ENCODE assay signal across 18 cellular contexts in genomic region chr13:28267495-28267894, GRCh38.
"Had no signal": no experiment of that assay in that cellular context is flagged by ENCODE, and none has a peak within 500 bp of the region (broad histone marks: within the 10 kb centered on the region; RNA-seq: fewer than 3 reads in every experiment).

No MANE protein-coding gene starts in this region.

- H3K9me3 Mint-ChIP-seq: nephron progenitor cell had no signal

- H3K4me1 Mint-ChIP-seq: nephron progenitor cell had no signal

- H3K4me1 ChIP-seq: ascending aorta, breast epithelium, lower lobe of right lung, stomach, testis, upper lobe of right lung had no signal

- H3K27ac ChIP-seq: ascending aorta, breast epithelium, lower lobe of right lung, stomach, testis, upper lobe of right lung had no signal

- H3K9me3 ChIP-seq: ascending aorta, breast epithelium, lower lobe of right lung, stomach, testis, upper lobe of right lung had no signal

- ATAC-seq: lower lobe of right lung, upper lobe of right lung had no signal

- H3K4me3 Mint-ChIP-seq: activated naive CD4-positive, alpha-beta T cell treated with anti-CD3 and anti-CD28 coated beads for 36 hours; nephron progenitor cell had no signal

- H3K27me3 ChIP-seq: ascending aorta, breast epithelium, stomach, testis, upper lobe of right lung had no signal

- DNase-seq: activated CD4-positive, alpha-beta T cell treated with anti-CD3 and anti-CD28 coated beads, Interleukin-2, amount 50 U/mL, for 1 hour; activated CD4-positive, CD25-positive, alpha-beta regulatory T cell treated with anti-CD3 and anti-CD28 coated beads, Interleukin-2, amount 50 U/mL, for 72 hours; activated naive CD4-positive, alpha-beta T cell treated with anti-CD3 and anti-CD28 coated beads for 36 hours; effector CD4-positive, alpha-beta T cell; lower lobe of right lung; nephron progenitor cell; occipital lobe; posterior cingulate gyrus; retina; stimulated activated CD4-positive, alpha-beta T cell treated with anti-CD3 and anti-CD28 coated beads, Interleukin-12 subunit alpha, Interleukin-12 subunit beta, amount 100 ng/mL, for 4 hours; stimulated activated CD4-positive, alpha-beta T cell treated with anti-CD3 and anti-CD28 coated beads, Interleukin-1b, Interleukin-23, amount 100 ng/mL, for 48 hours; stimulated activated CD8-positive, alpha-beta memory T cell treated with anti-CD3 and anti-CD28 coated beads, Interleukin-4, amount 100 ng/mL, for 48 hours; stomach; T1000; testis; upper lobe of right lung had no signal

- H3K27ac Mint-ChIP-seq: activated naive CD4-positive, alpha-beta T cell treated with anti-CD3 and anti-CD28 coated beads for 36 hours; nephron progenitor cell had no signal

- H3K4me3 ChIP-seq: ascending aorta, breast epithelium, lower lobe of right lung, stomach, testis, upper lobe of right lung had no signal
